18 cellular contexts compared by ENCODE assay signal in genomic region chr11:6566704-6567370, GRCh38. TPM values are rescaled to one million over a fixed set of nuclear protein-coding genes. Genes with fewer than 3 reads are reported as not detected.
DNase-seq lines count a peak whose midpoint lies in the region; ATAC-seq and TF ChIP-seq lines count a peak whose summit lies in the region.
"Had no signal": no experiment of that assay in that cellular context is flagged by ENCODE, and none has a peak within 500 bp of the region (broad histone marks: within the 10 kb centered on the region; RNA-seq: fewer than 3 reads in every experiment).

No MANE protein-coding gene starts in this region.

- no peak for TF ChIP-seq POLR2A in heart left ventricle (IDR thresholded peaks at IDR 0.05)

- peaks cover 0 to 24% (median 9%) of the 10 kb centered on the region in 12 donors for H3K4me1 ChIP-seq in heart left ventricle

- no peaks in the 10 kb centered on the region for H3K9me3 ChIP-seq in heart left ventricle
- H3K9me3 ChIP-seq: A549, stomach had no signal

- ATAC-seq in heart left ventricle: peak; percentile 17 to 63 (median 25)
- ATAC-seq: A549, esophagus mucosa, WTC11 had no signal

- H3K27me3 ChIP-seq in heart left ventricle: no peaks in the 10 kb centered on the region
- H3K27me3 ChIP-seq: neural progenitor cell, stomach had no signal

- H3K27ac ChIP-seq in heart left ventricle (peak overlapping the region in 1 of 12 donors; percentile 33), temporal lobe (ENCODE audit: low read depth, low read length) (peak overlapping the region; percentile 40)
- H3K27ac ChIP-seq: A549, neural progenitor cell, stomach had no signal

- no peak for TF ChIP-seq CTCF in heart left ventricle (IDR thresholded peaks at IDR 0.05)

- 66 to 86% (median 75%) methylated on average over 9 to 13 of the region's 13 CpGs for WGBS in heart left ventricle, 4 donors

- peaks cover 0 to 12% (median 0%) of the 10 kb centered on the region in 9 donors for H3K36me3 ChIP-seq in heart left ventricle
- H3K36me3 ChIP-seq: neural progenitor cell had no signal

- no peak overlapping the region for H3K4me3 ChIP-seq in heart left ventricle
- H3K4me3 ChIP-seq: A549, neural progenitor cell, stomach had no signal

- intact Hi-C loops in heart left ventricle (cut with DNase I): no loop called here
- intact Hi-C loops in cardiac septum (cut with DNase I): no loop called here

- peak in 1 of 5 donors; percentile 53 for DNase-seq in heart left ventricle
- DNase-seq in cardiac septum (ENCODE audit: low spot score): no peak
- peak; percentile 6 for DNase-seq in iPS-NIHi7 (ENCODE audit: extremely low spot score)
- DNase-seq in GDM1 (lab: John Stamatoyannopoulos, UW): no peak
- no peak for DNase-seq in NCI-H82 (lab: John Stamatoyannopoulos, UW)
- DNase-seq: activated naive CD8-positive, alpha-beta T cell treated with anti-CD3 and anti-CD28 coated beads, Interleukin-2, amount 10 ng/mL, durations not matched to agents 7 days and 5 days; CD4-positive, CD25-positive, alpha-beta regulatory T cell; immature natural killer cell; IMR-90; NCI-H1694 treated with DMSO at 0.1 percent for 48 hours; retina; SHP77 treated with DMSO at 0.1 percent for 48 hours; stomach had no signal

RNA-seq across cellular contexts. Expression of gene RRP8, which starts 36.6 kb away (rescaled TPM):
- 10 to 100 TPM; 11.2 to 23.5 (median 18.0) TPM for total RNA-seq in heart left ventricle
- polyA plus RNA-seq in heart left ventricle: 10 to 100 TPM; 16.6 to 17.4 TPM
- total RNA-seq in cardiac septum: 21.3 TPM
- total RNA-seq in temporal lobe: 9.8 TPM

RNA-seq across cellular contexts. Expression of gene ILK, which starts 36.7 kb away (rescaled TPM):
- total RNA-seq in heart left ventricle (100 to 1,000 TPM; 177 to 259 (median 222) TPM), cardiac septum (229 TPM), temporal lobe (42.5 TPM)
- polyA plus RNA-seq in heart left ventricle: 100 to 1,000 TPM; 220 to 288 TPM

RNA-seq across cellular contexts. Expression of gene TAF10, which starts 45.2 kb away (rescaled TPM):
- total RNA-seq in heart left ventricle: 100 to 1,000 TPM in 4 of 9 donors, 10 to 100 TPM in 5; 42.3 to 153 (median 99.0) TPM
- 100 to 1,000 TPM in 1 of 2 donors, 10 to 100 TPM in 1; 50.8 to 155 TPM for polyA plus RNA-seq in heart left ventricle
- 126 TPM for total RNA-seq in cardiac septum
- 14.0 TPM for total RNA-seq in temporal lobe

RNA-seq across cellular contexts. Expression of gene TPP1, which starts 52.4 kb away (rescaled TPM):
- total RNA-seq in heart left ventricle (100 to 1,000 TPM in 2 of 9 donors, 10 to 100 TPM in 7; 48.7 to 169 (median 81.2) TPM), cardiac septum (72.0 TPM), temporal lobe (9.3 TPM)
- polyA plus RNA-seq in heart left ventricle: 10 to 100 TPM; 38.5 to 39.5 TPM
